In genomic region chr1:155172732-155173477, GRCh38 we compare ENCODE assay signal across 8 cellular contexts. TPM values are rescaled to one million over a fixed set of nuclear protein-coding genes. Genes with fewer than 3 reads are reported as not detected.
DNase-seq lines count a peak whose midpoint lies in the region; ATAC-seq, FAIRE-seq and TF ChIP-seq lines count a peak whose summit lies in the region.

Gene KRTCAP2, minus strand, starts transcription at chr1:155173304. Its CDS starts 80 bp downstream, at chr1:155173224.

- 0 to 1% methylated on average over 45 to 57 of the region's 57 CpGs for WGBS in pancreas, 2 donors

- H3K36me3 ChIP-seq in pancreas = no peaks in the 10 kb centered on the region
- H3K36me3 ChIP-seq in tibial artery = peaks cover 7 to 26% (median 22%) of the 10 kb centered on the region in 3 donors

- TF ChIP-seq POLR2A in GM10847 (IDR thresholded peaks at IDR 0.05; ENCODE audit: extremely low read depth, insufficient read length) = peak; percentile 82

- H3K4me1 ChIP-seq in pancreas = peaks cover 3 to 19% (median 10%) of the 10 kb centered on the region in 3 donors
- H3K4me1 ChIP-seq in tibial artery = peaks cover 0 to 36% (median 20%) of the 10 kb centered on the region in 4 donors

- no peaks in the 10 kb centered on the region for H3K9me3 ChIP-seq in pancreas
- H3K9me3 ChIP-seq in tibial artery = no peaks in the 10 kb centered on the region

- intact Hi-C loops in head of caudate nucleus (cut with DNase I) (loop anchor here (2.0 kb wide), 1 partner anchor 46 kb away; the partner anchor contains the start of gene EFNA1), pancreas (cut with DNase I) (no loop called here), tibial artery (cut with DNase I; ENCODE audit: low total_unique reads) (no loop called here)

- DNase-seq in NCI-H1105 (lab: John Stamatoyannopoulos, UW) = peak; percentile 96
- peak; percentile 99 for DNase-seq in SKM-1 treated with dmso at 0.1 percent for 144 hours (lab: John Stamatoyannopoulos, UW; ENCODE audit: unreplicated experiment)
- peak; percentile 89 to 98 (median 96) for DNase-seq in head of caudate nucleus
- DNase-seq in pancreas = peak; percentile 93 to 99 (median 95)
- peak; percentile 94 to 97 for DNase-seq in tibial artery

- H3K27me3 Mint-ChIP-seq in activated naive CD8-positive, alpha-beta T cell = no peaks in the 10 kb centered on the region

- H3K27me3 ChIP-seq in pancreas (no peaks in the 10 kb centered on the region), tibial artery (peaks cover 0 to 20% of the 10 kb centered on the region in 2 donors)

- no peaks in the 10 kb centered on the region for H3K9me3 Mint-ChIP-seq in activated naive CD8-positive, alpha-beta T cell (ENCODE audit: low read depth)

- no peak for FAIRE-seq in pancreas (lab: Jason Lieb, UNC)

- ATAC-seq in HG02588 (IDR thresholded peaks at IDR 0.05; ENCODE audit: unreplicated experiment) (peak; percentile 65), pancreas (peak; percentile 83 to 85 (median 84))

- H3K27ac Mint-ChIP-seq in activated naive CD8-positive, alpha-beta T cell = peak within 1 kb of the TSS; percentile 99

- peak within 1 kb of the TSS; percentile 60 to 85 (median 70) for H3K4me3 ChIP-seq in pancreas
- peak within 1 kb of the TSS; percentile 79 to 80 for H3K4me3 ChIP-seq in tibial artery

- H3K4me3 Mint-ChIP-seq in activated naive CD8-positive, alpha-beta T cell = peak within 1 kb of the TSS; percentile 98

- H3K27ac ChIP-seq in pancreas = peak within 1 kb of the TSS; percentile 41 to 77 (median 68)
- H3K27ac ChIP-seq in tibial artery = peak within 1 kb of the TSS; percentile 89 to 94

- TF ChIP-seq CTCF in pancreas (IDR thresholded peaks at IDR 0.05) (peak; percentile 79 to 93 (median 90)), tibial artery (IDR thresholded peaks at IDR 0.05) (peak; percentile 93 to 94)

- peaks cover 8% of the 10 kb centered on the region for H3K36me3 Mint-ChIP-seq in activated naive CD8-positive, alpha-beta T cell

- peaks cover 49% of the 10 kb centered on the region for H3K4me1 Mint-ChIP-seq in activated naive CD8-positive, alpha-beta T cell (ENCODE audit: low read depth)

RNA-seq across cellular contexts. Expression of gene KRTCAP2, which starts in this region (rescaled TPM):
- 100 to 1,000 TPM in 4 of 6 donors, 10 to 100 TPM in 2; 91.8 to 119 (median 102) TPM for total RNA-seq in pancreas
- polyA plus RNA-seq in pancreas = 100 to 1,000 TPM; 182 to 238 TPM

Comparison
In these comparisons a context has a peak if more than half of its experiments do, and no peak if none do; other contexts are left out.
1. Peak in every context shown above with its lines: DNase-seq, ATAC-seq, H3K4me3 ChIP-seq and H3K27ac ChIP-seq.